Comparison of ENCODE assay signal across 26 cellular contexts in the genomic region with DNA sequence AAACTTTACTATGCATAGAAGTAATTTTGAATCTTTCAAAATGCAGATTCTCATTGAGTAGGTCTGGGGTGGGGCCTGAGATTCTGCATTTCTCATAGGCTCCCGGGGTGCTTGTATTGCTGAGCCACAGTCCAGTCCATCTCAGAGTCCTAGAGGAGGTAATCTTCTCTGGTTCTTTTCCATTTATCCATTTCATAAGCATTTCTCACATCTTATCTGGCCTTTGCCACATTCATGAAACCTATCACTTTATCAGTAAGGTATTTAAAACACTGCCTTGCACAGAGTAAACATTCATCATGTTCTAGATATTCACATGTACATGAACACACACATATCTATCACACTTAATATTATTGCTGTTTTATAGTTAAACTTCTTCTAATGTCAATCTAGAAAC. TPM values are rescaled to one million over a fixed set of nuclear protein-coding genes. Genes with fewer than 3 reads are reported as not detected.
A peak's percentile ranks its signal among the peaks of the same experiment; 100 is the strongest.
DNase-seq lines count a peak whose midpoint lies in the region; ATAC-seq and TF ChIP-seq lines count a peak whose summit lies in the region.
"Had no signal": no experiment of that assay in that cellular context is flagged by ENCODE, and none has a peak within 500 bp of the region (broad histone marks: within the 10 kb centered on the region; RNA-seq: fewer than 3 reads in every experiment).

No MANE protein-coding gene starts in this region.

- no peaks in the 10 kb centered on the region for H3K36me3 Mint-ChIP-seq in osteocyte (ENCODE audit: unreplicated experiment)
- H3K36me3 Mint-ChIP-seq: type B pancreatic cell had no signal

- no peak for DNase-seq in GM23248
- DNase-seq in fibroblast of lung (ENCODE audit: low read depth in 2 of 2) = peak in 1 of 2 donors; percentile 27
- no peak for DNase-seq in osteocyte (ENCODE audit: extremely low spot score, unreplicated experiment)
- no peak for DNase-seq in ACHN
- no peak for DNase-seq in foreskin keratinocyte
- no peak for DNase-seq in NOMO-1 treated with dmso at 0.1 percent for 144 hours (lab: John Stamatoyannopoulos, UW; ENCODE audit: unreplicated experiment)
- DNase-seq in sciatic nerve (ENCODE audit: low spot score) = no peak
- DNase-seq: activated CD4-positive, alpha-beta T cell treated with anti-CD3 and anti-CD28 coated beads, Interleukin-2, amount 10 ng/mL, durations not matched to agents 24 days and 14 days; activated naive CD4-positive, alpha-beta T cell treated with anti-CD3 and anti-CD28 coated beads for 36 hours; activated T-cell treated with anti-CD3 and anti-CD28 coated beads, Interleukin-2, amount 50 U/mL, for 72 hours; Calu3; DND-41; dorsolateral prefrontal cortex; GOT3; Kasumi-1; midbrain; natural killer cell; NCI-H1694; NCI-H526; right cardiac atrium had no signal

- H3K4me3 ChIP-seq in GM23248 (no peak overlapping the region), fibroblast of lung (replicated peaks in 1 of 4; ENCODE audit: control extremely low read depth in 1 of 4, insufficient read depth in 1 of 4, low read depth in 3 of 4, low read length in 4 of 4) (no peak overlapping the region)

- H3K27me3 ChIP-seq in GM23248 (replicated peaks; ENCODE audit: insufficient read depth) (no peaks in the 10 kb centered on the region), fibroblast of lung (ENCODE audit: control insufficient read depth, insufficient read depth, low read length) (no peaks in the 10 kb centered on the region), foreskin keratinocyte (no peaks in the 10 kb centered on the region)
- H3K27me3 ChIP-seq: dorsolateral prefrontal cortex had no signal

- no peaks in the 10 kb centered on the region for H3K9me2 ChIP-seq in GM23248 (ENCODE audit: insufficient read depth)

- peaks cover 71% of the 10 kb centered on the region for H3K4me1 Mint-ChIP-seq in osteocyte (ENCODE audit: unreplicated experiment)
- H3K4me1 Mint-ChIP-seq: central memory CD8-positive, alpha-beta T cell had no signal

- H3F3A ChIP-seq in GM23248 (ENCODE audit: insufficient read depth) = peaks cover 61% of the 10 kb centered on the region

- H4K20me1 ChIP-seq in GM23248 (ENCODE audit: insufficient read depth) (no peaks in the 10 kb centered on the region), fibroblast of lung (ENCODE audit: control insufficient read depth, extremely low read depth, insufficient read depth, low read length) (no peaks in the 10 kb centered on the region)

- H3K9me3 ChIP-seq in GM23248 (ENCODE audit: low read depth) = no peaks in the 10 kb centered on the region
- no peaks in the 10 kb centered on the region for H3K9me3 ChIP-seq in fibroblast of lung (ENCODE audit: control insufficient read depth, insufficient read depth, low read depth, low read length)

- in situ Hi-C loops in GM23248 (cut with MboI) = no loop called here
- in situ Hi-C loops in ACHN (cut with HindIII; ENCODE audit: low pct_ligation_motif_present, low pct_unique_long_range_greater_than_20kb, low sequenced_read_pairs) = no loop called here

- peak overlapping the region; percentile 50 for H3K4me2 ChIP-seq in GM23248 (ENCODE audit: unreplicated experiment)
- H3K4me2 ChIP-seq in fibroblast of lung (ENCODE audit: extremely low read depth, insufficient read depth, low read length) = peak overlapping the region; percentile 77

- H3K36me3 ChIP-seq in GM23248 (ENCODE audit: low read depth) = no peaks in the 10 kb centered on the region
- no peaks in the 10 kb centered on the region for H3K36me3 ChIP-seq in fibroblast of lung (ENCODE audit: control insufficient read depth, insufficient read depth, low read length)

- ATAC-seq in foreskin keratinocyte (no peak), sciatic nerve (no peak)
- ATAC-seq: activated T-cell treated with anti-CD3 and anti-CD28 coated beads, Interleukin-2, amount 50 U/mL, for 72 hours; natural killer cell had no signal

- H3K4me1 ChIP-seq in GM23248 (ENCODE audit: insufficient read depth) (peaks cover 56% of the 10 kb centered on the region), fibroblast of lung (ENCODE audit: control insufficient read depth, extremely low read depth, insufficient read depth, low read length) (peaks cover 30% of the 10 kb centered on the region), foreskin keratinocyte (peaks cover 51% of the 10 kb centered on the region)
- H3K4me1 ChIP-seq: parathyroid adenoma had no signal

- H3K27ac ChIP-seq in GM23248 (peak overlapping the region; percentile 74), VCaP (peak overlapping the region; percentile 1; the same call in 1 of the 2 replicates), fibroblast of lung (ENCODE audit: insufficient read depth, low read length) (peak overlapping the region; percentile 86), foreskin keratinocyte (no peak overlapping the region)
- H3K27ac ChIP-seq: C4-2B, parathyroid adenoma had no signal

- H3K27ac Mint-ChIP-seq in osteocyte (ENCODE audit: unreplicated experiment) = peak overlapping the region; percentile 86
- H3K27ac Mint-ChIP-seq: activated CD4-positive, alpha-beta T cell treated with anti-CD3 and anti-CD28 coated beads, Interleukin-2, amount 10 ng/mL, durations not matched to agents 24 days and 14 days; activated naive CD4-positive, alpha-beta T cell treated with anti-CD3 and anti-CD28 coated beads for 36 hours; activated T-cell treated with anti-CD3 and anti-CD28 coated beads, Interleukin-2, amount 50 U/mL, for 72 hours; natural killer cell; T-helper 2 cell treated with Interferon-gamma antibody and Interleukin-4, amounts not matched to agents 5 μg/mL and 100 μg/mL, for 36 hours had no signal

- WGBS in GM23248 (ENCODE audit: low coverage in 1 of 2, low lambda C conversion rate in 2 of 2, missing lambda C conversion rate in 2 of 2), 2 experiments = 100% methylated on average over 1 of the region's 1 CpG

- H3K9ac ChIP-seq in GM23248 (peak overlapping the region; percentile 63), fibroblast of lung (ENCODE audit: insufficient read depth, low read length) (peak overlapping the region; percentile 13)
- H3K9ac ChIP-seq: parathyroid adenoma had no signal

- TF ChIP-seq CTCF in VCaP (conservative IDR thresholded peaks at IDR 0.05) (no peak), fibroblast of lung (conservative IDR thresholded peaks at IDR 0.05 in 1 of 2, IDR thresholded peaks at IDR 0.05 in 1 of 2; ENCODE audit: low read depth in 1 of 2, low read length in 2 of 2) (no peak), osteocyte (IDR thresholded peaks at IDR 0.05) (no peak), foreskin keratinocyte (conservative IDR thresholded peaks at IDR 0.05) (no peak)

- H3K4me3 Mint-ChIP-seq in osteocyte (ENCODE audit: unreplicated experiment) = no peak overlapping the region
- H3K4me3 Mint-ChIP-seq: activated CD4-positive, alpha-beta T cell treated with anti-CD3 and anti-CD28 coated beads, Interleukin-2, amount 10 ng/mL, durations not matched to agents 24 days and 14 days; activated naive CD4-positive, alpha-beta T cell treated with anti-CD3 and anti-CD28 coated beads for 36 hours; activated T-cell treated with anti-CD3 and anti-CD28 coated beads, Interleukin-2, amount 50 U/mL, for 72 hours; central memory CD8-positive, alpha-beta T cell; natural killer cell; T-helper 2 cell treated with Interferon-gamma antibody and Interleukin-4, amounts not matched to agents 5 μg/mL and 100 μg/mL, for 36 hours had no signal

- H2AFZ ChIP-seq in GM23248 = no peak overlapping the region
- H2AFZ ChIP-seq in fibroblast of lung (ENCODE audit: low read length) = no peak overlapping the region
- H2AFZ ChIP-seq: parathyroid adenoma had no signal

- no peaks in the 10 kb centered on the region for H3K9me3 Mint-ChIP-seq in osteocyte (ENCODE audit: unreplicated experiment)
- H3K9me3 Mint-ChIP-seq: activated CD4-positive, alpha-beta T cell treated with anti-CD3 and anti-CD28 coated beads, Interleukin-2, amount 10 ng/mL, durations not matched to agents 24 days and 14 days; T-helper 2 cell treated with Interferon-gamma antibody and Interleukin-4, amounts not matched to agents 5 μg/mL and 100 μg/mL, for 36 hours; type B pancreatic cell had no signal

- peaks cover 91% of the 10 kb centered on the region for H3K79me2 ChIP-seq in GM23248 (ENCODE audit: insufficient read depth)
- peaks cover 83% of the 10 kb centered on the region for H3K79me2 ChIP-seq in fibroblast of lung (ENCODE audit: control insufficient read depth, insufficient read depth, low read length)

- intact Hi-C loops in sciatic nerve (cut with DNase I) = no loop called here

- H3K27me3 Mint-ChIP-seq in osteocyte (ENCODE audit: unreplicated experiment) = no peaks in the 10 kb centered on the region
- H3K27me3 Mint-ChIP-seq: central memory CD8-positive, alpha-beta T cell; type B pancreatic cell had no signal

RNA-seq across cellular contexts. Expression of a gene that starts 11.9 kb away (rescaled TPM):
- 30.7 and 35.3 TPM in 2 replicates for total RNA-seq in GM23248 (2014; rRNA removed; shearing (Covaris generic))
- polyA plus RNA-seq in GM23248 (2016; fragmentation: Nextera tagmentation; extraction: Ambion mirVana) (47.0 and 50.4 TPM in 2 replicates), fibroblast of lung (47.8 and 81.8 TPM in 2 replicates), foreskin keratinocyte (26.3 and 28.9 TPM in 2 replicates)
- total RNA-seq in fibroblast of lung (42.6 and 68.9 TPM in 2 replicates), osteocyte (44.4 and 44.5 TPM in 2 replicates), foreskin keratinocyte (48.4 and 53.9 TPM in 2 replicates), sciatic nerve (65.8 TPM)
- 47.7 and 83.0 TPM in 2 replicates for polyA plus RNA-seq in fibroblast of lung (2012)
- polyA minus RNA-seq in fibroblast of lung (ENCODE audit: low replicate concordance) = 4.1 and 11.5 TPM in 2 replicates
